ENCODE assay signal across 8 cellular contexts in genomic region chr15:43185161-43186002, GRCh38. TPM values are rescaled to one million over a fixed set of nuclear protein-coding genes. Genes with fewer than 3 reads are reported as not detected.
DNase-seq lines count a peak whose midpoint lies in the region; ATAC-seq and TF ChIP-seq lines count a peak whose summit lies in the region.

TSS of gene CCNDBP1 (plus strand) at chr15:43185403. CDS start at chr15:43185499, 96 bp downstream.

- H3K27ac Mint-ChIP-seq in activated CD4-positive, alpha-beta T cell treated with anti-CD3 and anti-CD28 coated beads, Interleukin-2, amount 10 ng/mL, durations not matched to agents 24 days and 14 days = peak within 1 kb of the TSS; percentile 97

- H3K27me3 ChIP-seq in BLaER1 treated with 17β-estradiol and CSF1 and Interleukin-3, amounts not matched to agents 10 nM and 100 nM = no peaks in the 10 kb centered on the region

- H3K4me3 ChIP-seq in BLaER1 treated with 17β-estradiol and CSF1 and Interleukin-3, amounts not matched to agents 10 nM and 100 nM = peak within 1 kb of the TSS; percentile 67 to 93 (median 78)
- peak within 1 kb of the TSS; percentile 96 for H3K4me3 ChIP-seq in coronary artery

- peaks cover 26% of the 10 kb centered on the region for H3K4me1 Mint-ChIP-seq in activated CD4-positive, alpha-beta T cell treated with anti-CD3 and anti-CD28 coated beads, Interleukin-2, amount 10 ng/mL, durations not matched to agents 24 days and 14 days

- ATAC-seq in GM19043 (IDR thresholded peaks at IDR 0.05; ENCODE audit: low read depth, unreplicated experiment) (peak; percentile 96), HG03354 (IDR thresholded peaks at IDR 0.05; ENCODE audit: poor library complexity, severe bottlenecking, unreplicated experiment) (peak; percentile 95), left colon (peak; percentile 96)

- H3K9me3 Mint-ChIP-seq in activated CD4-positive, alpha-beta T cell treated with anti-CD3 and anti-CD28 coated beads, Interleukin-2, amount 10 ng/mL, durations not matched to agents 24 days and 14 days = no peaks in the 10 kb centered on the region

- H3K4me3 Mint-ChIP-seq in activated CD4-positive, alpha-beta T cell treated with anti-CD3 and anti-CD28 coated beads, Interleukin-2, amount 10 ng/mL, durations not matched to agents 24 days and 14 days = peak within 1 kb of the TSS; percentile 96

- peaks cover 14 to 41% (median 24%) of the 10 kb centered on the region in 11 experiments for H3K36me3 ChIP-seq in BLaER1 treated with 17β-estradiol and CSF1 and Interleukin-3, amounts not matched to agents 10 nM and 100 nM

- no peaks in the 10 kb centered on the region for H3K27me3 Mint-ChIP-seq in activated CD4-positive, alpha-beta T cell treated with anti-CD3 and anti-CD28 coated beads, Interleukin-2, amount 10 ng/mL, durations not matched to agents 24 days and 14 days

- DNase-seq in NCI-H69 (lab: John Stamatoyannopoulos, UW) (peak; percentile 93), coronary artery (ENCODE audit: low spot score) (peak; percentile 95), left colon (peak; percentile 99)
- peak; percentile 97 for DNase-seq in activated CD4-positive, alpha-beta T cell treated with anti-CD3 and anti-CD28 coated beads, Interleukin-2, amount 10 ng/mL, durations not matched to agents 24 days and 14 days
- DNase-seq in stimulated activated CD4-positive, alpha-beta T cell treated with anti-CD3 and anti-CD28 coated beads, Interleukin-2, amount 100 ng/mL, for 24 hours = peak; percentile 88 to 95

- peaks cover 25% of the 10 kb centered on the region for H3K36me3 Mint-ChIP-seq in activated CD4-positive, alpha-beta T cell treated with anti-CD3 and anti-CD28 coated beads, Interleukin-2, amount 10 ng/mL, durations not matched to agents 24 days and 14 days (ENCODE audit: low read depth)

- peak within 1 kb of the TSS; percentile 82 to 98 (median 93) for H3K4me2 ChIP-seq in BLaER1 treated with 17β-estradiol and CSF1 and Interleukin-3, amounts not matched to agents 10 nM and 100 nM

- peak within 1 kb of the TSS; percentile 76 to 90 (median 84) for H3K27ac ChIP-seq in BLaER1 treated with 17β-estradiol and CSF1 and Interleukin-3, amounts not matched to agents 10 nM and 100 nM
- H3K27ac ChIP-seq in coronary artery = peak within 1 kb of the TSS; percentile 82 to 98

- H3K4me1 ChIP-seq in BLaER1 treated with 17β-estradiol and CSF1 and Interleukin-3, amounts not matched to agents 10 nM and 100 nM = peaks cover 12 to 18% (median 16%) of the 10 kb centered on the region in 10 experiments

- peak; percentile 29 for TF ChIP-seq CTCF in coronary artery (IDR thresholded peaks at IDR 0.05)

- H3K9ac ChIP-seq in BLaER1 treated with 17β-estradiol and CSF1 and Interleukin-3, amounts not matched to agents 10 nM and 100 nM = peak within 1 kb of the TSS; percentile 76 to 92 (median 86)

- no peaks in the 10 kb centered on the region for H3K9me3 ChIP-seq in BLaER1 treated with 17β-estradiol and CSF1 and Interleukin-3, amounts not matched to agents 10 nM and 100 nM (replicated peaks in 1 of 11)

- intact Hi-C loops in activated CD4-positive, alpha-beta T cell treated with anti-CD3 and anti-CD28 coated beads, Interleukin-2, amount 10 ng/mL, durations not matched to agents 24 days and 14 days (cut with micrococcal nuclease) = loop anchor here (2.0 to 10.0 kb wide), 3 partner anchors 19 to 619 kb away; partner anchors contain the start of genes HYPK, SERINC4 and TMEM62
- intact Hi-C loops in left colon (cut with DNase I, micrococcal nuclease) = no loop called here

- peaks cover 0 to 30% (median 6%) of the 10 kb centered on the region in 11 experiments; a peak in 10 of 22 replicates for H4K20me1 ChIP-seq in BLaER1 treated with 17β-estradiol and CSF1 and Interleukin-3, amounts not matched to agents 10 nM and 100 nM

RNA-seq across cellular contexts. Expression of gene CCNDBP1, which starts in this region (rescaled TPM):
- total RNA-seq in activated CD4-positive, alpha-beta T cell treated with anti-CD3 and anti-CD28 coated beads, Interleukin-2, amount 10 ng/mL, durations not matched to agents 24 days and 14 days = 49.2 and 54.1 TPM in 2 replicates
- 10 to 100 TPM; 49.3 to 79.8 TPM for total RNA-seq in left colon

Comparison
In these comparisons a context has a peak if more than half of its experiments do, and no peak if none do; other contexts are left out.
1. Peak in every context shown above with its lines: DNase-seq, ATAC-seq, H3K4me3 ChIP-seq and H3K27ac ChIP-seq.